In genomic region chr12:11702959-11703358, GRCh38 we compare ENCODE assay signal across 1 cellular context.
TF ChIP-seq lines count a peak whose summit lies in the region.

No MANE protein-coding gene starts in this region.

TF ChIP-seq in GM12878, 131 proteins besides CTCF, POLR2A, EP300 and RAD21 (continued from another document):
- no peak for TF ChIP-seq ATF3 (IDR thresholded peaks at IDR 0.05; ENCODE audit: borderline replicate concordance, extremely low read depth, low read depth, low read length)
- peak; percentile 77 for TF ChIP-seq ATF7 (IDR thresholded peaks at IDR 0.05; ENCODE audit: low read depth)
- TF ChIP-seq RELB (IDR thresholded peaks at IDR 0.05; ENCODE audit: low read depth), result peak; percentile 74; the same call in 1 of the 2 replicates
- no peak for TF ChIP-seq STAT1 (conservative IDR thresholded peaks at IDR 0.05)
- no peak for TF ChIP-seq MTA3 (IDR thresholded peaks at IDR 0.05; ENCODE audit: borderline replicate concordance, low read length)
- TF ChIP-seq MEF2B (IDR thresholded peaks at IDR 0.05; ENCODE audit: partially characterized antibody, poor library complexity, severe bottlenecking), result peak; percentile 79
- peak; percentile 40; the same call in 1 of the 2 replicates for TF ChIP-seq DPF2 (IDR thresholded peaks at IDR 0.05)
- TF ChIP-seq NFIC (IDR thresholded peaks at IDR 0.05; ENCODE audit: low read depth, low read length), result peak; percentile 79; the same call in 1 of the 2 replicates
- TF ChIP-seq, protein P1, sequence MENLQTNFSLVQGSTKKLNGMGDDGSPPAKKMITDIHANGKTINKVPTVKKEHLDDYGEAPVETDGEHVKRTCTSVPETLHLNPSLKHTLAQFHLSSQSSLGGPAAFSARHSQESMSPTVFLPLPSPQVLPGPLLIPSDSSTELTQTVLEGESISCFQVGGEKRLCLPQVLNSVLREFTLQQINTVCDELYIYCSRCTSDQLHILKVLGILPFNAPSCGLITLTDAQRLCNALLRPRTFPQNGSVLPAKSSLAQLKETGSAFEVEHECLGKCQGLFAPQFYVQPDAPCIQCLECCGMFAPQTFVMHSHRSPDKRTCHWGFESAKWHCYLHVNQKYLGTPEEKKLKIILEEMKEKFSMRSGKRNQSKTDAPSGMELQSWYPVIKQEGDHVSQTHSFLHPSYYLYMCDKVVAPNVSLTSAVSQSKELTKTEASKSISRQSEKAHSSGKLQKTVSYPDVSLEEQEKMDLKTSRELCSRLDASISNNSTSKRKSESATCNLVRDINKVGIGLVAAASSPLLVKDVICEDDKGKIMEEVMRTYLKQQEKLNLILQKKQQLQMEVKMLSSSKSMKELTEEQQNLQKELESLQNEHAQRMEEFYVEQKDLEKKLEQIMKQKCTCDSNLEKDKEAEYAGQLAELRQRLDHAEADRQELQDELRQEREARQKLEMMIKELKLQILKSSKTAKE (IDR thresholded peaks at IDR 0.05; ENCODE audit: low read depth, poor library complexity, severe bottlenecking), result peak; percentile 40
- TF ChIP-seq ZSCAN29 (IDR thresholded peaks at IDR 0.05), result no peak
- 0 out of 2 replicates have a peak, but pooled peaks have one; percentile 26 for TF ChIP-seq BACH1 (IDR thresholded peaks at IDR 0.05; ENCODE audit: borderline replicate concordance)
- 0 out of 2 replicates have a peak, but pooled peaks have one; percentile 17 for TF ChIP-seq MXI1 (IDR thresholded peaks at IDR 0.05; ENCODE audit: low read depth, low read length)
- TF ChIP-seq, protein P2, sequence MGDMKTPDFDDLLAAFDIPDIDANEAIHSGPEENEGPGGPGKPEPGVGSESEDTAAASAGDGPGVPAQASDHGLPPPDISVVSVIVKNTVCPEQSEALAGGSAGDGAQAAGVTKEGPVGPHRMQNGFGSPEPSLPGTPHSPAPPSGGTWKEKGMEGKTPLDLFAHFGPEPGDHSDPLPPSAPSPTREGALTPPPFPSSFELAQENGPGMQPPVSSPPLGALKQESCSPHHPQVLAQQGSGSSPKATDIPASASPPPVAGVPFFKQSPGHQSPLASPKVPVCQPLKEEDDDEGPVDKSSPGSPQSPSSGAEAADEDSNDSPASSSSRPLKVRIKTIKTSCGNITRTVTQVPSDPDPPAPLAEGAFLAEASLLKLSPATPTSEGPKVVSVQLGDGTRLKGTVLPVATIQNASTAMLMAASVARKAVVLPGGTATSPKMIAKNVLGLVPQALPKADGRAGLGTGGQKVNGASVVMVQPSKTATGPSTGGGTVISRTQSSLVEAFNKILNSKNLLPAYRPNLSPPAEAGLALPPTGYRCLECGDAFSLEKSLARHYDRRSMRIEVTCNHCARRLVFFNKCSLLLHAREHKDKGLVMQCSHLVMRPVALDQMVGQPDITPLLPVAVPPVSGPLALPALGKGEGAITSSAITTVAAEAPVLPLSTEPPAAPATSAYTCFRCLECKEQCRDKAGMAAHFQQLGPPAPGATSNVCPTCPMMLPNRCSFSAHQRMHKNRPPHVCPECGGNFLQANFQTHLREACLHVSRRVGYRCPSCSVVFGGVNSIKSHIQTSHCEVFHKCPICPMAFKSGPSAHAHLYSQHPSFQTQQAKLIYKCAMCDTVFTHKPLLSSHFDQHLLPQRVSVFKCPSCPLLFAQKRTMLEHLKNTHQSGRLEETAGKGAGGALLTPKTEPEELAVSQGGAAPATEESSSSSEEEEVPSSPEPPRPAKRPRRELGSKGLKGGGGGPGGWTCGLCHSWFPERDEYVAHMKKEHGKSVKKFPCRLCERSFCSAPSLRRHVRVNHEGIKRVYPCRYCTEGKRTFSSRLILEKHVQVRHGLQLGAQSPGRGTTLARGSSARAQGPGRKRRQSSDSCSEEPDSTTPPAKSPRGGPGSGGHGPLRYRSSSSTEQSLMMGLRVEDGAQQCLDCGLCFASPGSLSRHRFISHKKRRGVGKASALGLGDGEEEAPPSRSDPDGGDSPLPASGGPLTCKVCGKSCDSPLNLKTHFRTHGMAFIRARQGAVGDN (IDR thresholded peaks at IDR 0.05), result 0 out of 2 replicates have a peak, but pooled peaks have one; percentile 19
- TF ChIP-seq, protein P3, sequence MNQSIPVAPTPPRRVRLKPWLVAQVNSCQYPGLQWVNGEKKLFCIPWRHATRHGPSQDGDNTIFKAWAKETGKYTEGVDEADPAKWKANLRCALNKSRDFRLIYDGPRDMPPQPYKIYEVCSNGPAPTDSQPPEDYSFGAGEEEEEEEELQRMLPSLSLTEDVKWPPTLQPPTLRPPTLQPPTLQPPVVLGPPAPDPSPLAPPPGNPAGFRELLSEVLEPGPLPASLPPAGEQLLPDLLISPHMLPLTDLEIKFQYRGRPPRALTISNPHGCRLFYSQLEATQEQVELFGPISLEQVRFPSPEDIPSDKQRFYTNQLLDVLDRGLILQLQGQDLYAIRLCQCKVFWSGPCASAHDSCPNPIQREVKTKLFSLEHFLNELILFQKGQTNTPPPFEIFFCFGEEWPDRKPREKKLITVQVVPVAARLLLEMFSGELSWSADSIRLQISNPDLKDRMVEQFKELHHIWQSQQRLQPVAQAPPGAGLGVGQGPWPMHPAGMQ (IDR thresholded peaks at IDR 0.05; ENCODE audit: borderline replicate concordance), result no peak
- no peak for TF ChIP-seq CREM (IDR thresholded peaks at IDR 0.05; ENCODE audit: low read depth)
- 0 out of 2 replicates have a peak, but pooled peaks have one; percentile 19 for TF ChIP-seq CREB1 (IDR thresholded peaks at IDR 0.05; ENCODE audit: low read depth)
- no peak for TF ChIP-seq KDM1A (IDR thresholded peaks at IDR 0.05; ENCODE audit: borderline replicate concordance)
- TF ChIP-seq, protein P4, sequence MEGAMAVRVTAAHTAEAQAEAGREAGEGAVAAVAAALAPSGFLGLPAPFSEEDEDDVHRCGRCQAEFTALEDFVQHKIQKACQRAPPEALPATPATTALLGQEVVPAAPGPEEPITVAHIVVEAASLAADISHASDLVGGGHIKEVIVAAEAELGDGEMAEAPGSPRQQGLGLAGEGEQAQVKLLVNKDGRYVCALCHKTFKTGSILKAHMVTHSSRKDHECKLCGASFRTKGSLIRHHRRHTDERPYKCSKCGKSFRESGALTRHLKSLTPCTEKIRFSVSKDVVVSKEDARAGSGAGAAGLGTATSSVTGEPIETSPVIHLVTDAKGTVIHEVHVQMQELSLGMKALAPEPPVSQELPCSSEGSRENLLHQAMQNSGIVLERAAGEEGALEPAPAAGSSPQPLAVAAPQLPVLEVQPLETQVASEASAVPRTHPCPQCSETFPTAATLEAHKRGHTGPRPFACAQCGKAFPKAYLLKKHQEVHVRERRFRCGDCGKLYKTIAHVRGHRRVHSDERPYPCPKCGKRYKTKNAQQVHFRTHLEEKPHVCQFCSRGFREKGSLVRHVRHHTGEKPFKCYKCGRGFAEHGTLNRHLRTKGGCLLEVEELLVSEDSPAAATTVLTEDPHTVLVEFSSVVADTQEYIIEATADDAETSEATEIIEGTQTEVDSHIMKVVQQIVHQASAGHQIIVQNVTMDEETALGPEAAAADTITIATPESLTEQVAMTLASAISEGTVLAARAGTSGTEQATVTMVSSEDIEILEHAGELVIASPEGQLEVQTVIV (IDR thresholded peaks at IDR 0.05; ENCODE audit: borderline replicate concordance, partially characterized antibody), result no peak
- TF ChIP-seq BCL11A (IDR thresholded peaks at IDR 0.05; ENCODE audit: low read depth, low read length), result no peak
- TF ChIP-seq RELA (IDR thresholded peaks at IDR 0.05; ENCODE audit: borderline replicate concordance, partially characterized antibody), result no peak
